Comparison of ENCODE assay signal across 1 cellular context in genomic region chr18:76805221-76805620, GRCh38.
TF ChIP-seq lines count a peak whose summit lies in the region.

No MANE protein-coding gene starts in this region.

TF ChIP-seq in endothelial cell of umbilical vein, 7 proteins besides CTCF, POLR2A, EP300 and RAD21:
- TF ChIP-seq FOS (IDR thresholded peaks at IDR 0.05; ENCODE audit: borderline replicate concordance, insufficient read depth, low read length) (peak; percentile 77), EZH2 (IDR thresholded peaks at IDR 0.05; ENCODE audit: borderline replicate concordance, low read depth, low read length, severe bottlenecking) (no peak), JUN (IDR thresholded peaks at IDR 0.05; ENCODE audit: borderline replicate concordance, insufficient read depth, insufficient read length, low read depth) (peak; percentile 70)
